Comparison of ENCODE assay signal across 8 cellular contexts in genomic region chr15:48330855-48331795, GRCh38. TPM values are rescaled to one million over a fixed set of nuclear protein-coding genes. Genes with fewer than 3 reads are reported as not detected.
A peak's percentile ranks its signal among the peaks of the same experiment; 100 is the strongest.
DNase-seq lines count a peak whose midpoint lies in the region; ATAC-seq and TF ChIP-seq lines count a peak whose summit lies in the region.

DUT (plus strand) TSS chr15:48331429; CDS start chr15:48331516, 87 bp downstream.

- peak within 1 kb of the TSS; percentile 83 for H3K27ac ChIP-seq in MM.1S (ENCODE audit: low read length)
- peak within 1 kb of the TSS; percentile 99 for H3K27ac ChIP-seq in uterus

- intact Hi-C loops in T-helper 1 cell treated with Interleukin-12 subunit alpha and Interleukin-12 subunit beta and Interleukin-4 antibody, amounts not matched to agents 30 ng/mL and 1 ng/mL, for 36 hours (cut with micrococcal nuclease), result loop anchor here (1.0 to 10.0 kb wide), 8 partner anchors 21 to 1289 kb away; partner anchors contain the start of genes CEP152, COPS2, EID1 and FAM227B
- intact Hi-C loops in left ventricle myocardium superior (cut with micrococcal nuclease), result no loop called here
- intact Hi-C loops in uterus (cut with DNase I; ENCODE audit: low total_unique reads), result no loop called here

- TF ChIP-seq POLR2A in uterus (IDR thresholded peaks at IDR 0.05), result peak; percentile 70 to 90

- peak within 1 kb of the TSS; percentile 96 for H3K9ac ChIP-seq in MM.1S (ENCODE audit: low read length)

- no peaks in the 10 kb centered on the region for H3K9me2 ChIP-seq in MM.1S (replicated peaks; ENCODE audit: insufficient read depth, low read length)

- H3K4me3 ChIP-seq in GM06990 (replicated peaks; ENCODE audit: low read depth, low read length) (peak within 1 kb of the TSS; percentile 76), MM.1S (ENCODE audit: low read length) (peak within 1 kb of the TSS; percentile 84), uterus (peak within 1 kb of the TSS; percentile 72 to 89)

- H3K27me3 ChIP-seq in GM06990 (replicated peaks; ENCODE audit: control insufficient read depth, insufficient read depth, low read length) (no peaks in the 10 kb centered on the region), MM.1S (replicated peaks; ENCODE audit: insufficient read depth, low read length) (no peaks in the 10 kb centered on the region), uterus (no peaks in the 10 kb centered on the region)

- TF ChIP-seq CTCF in GM06990 (IDR thresholded peaks at IDR 0.05; ENCODE audit: insufficient read depth, low read length, poor library complexity, severe bottlenecking) (no peak), MM.1S (IDR thresholded peaks at IDR 0.05; ENCODE audit: low read length) (peak; percentile 23), uterus (IDR thresholded peaks at IDR 0.05) (no peak)

- peaks cover 46% of the 10 kb centered on the region for H3K79me2 ChIP-seq in MM.1S (ENCODE audit: low read length)

- peaks cover 18% of the 10 kb centered on the region for H3K4me1 ChIP-seq in MM.1S (ENCODE audit: low read length)
- peaks cover 4 to 7% of the 10 kb centered on the region in 2 donors for H3K4me1 ChIP-seq in uterus

- no peaks in the 10 kb centered on the region for H3K9me3 ChIP-seq in MM.1S (replicated peaks; ENCODE audit: insufficient read depth, low read length)
- no peaks in the 10 kb centered on the region for H3K9me3 ChIP-seq in uterus

- ATAC-seq in left ventricle myocardium superior, result peak; percentile 98

- peak; percentile 90 for DNase-seq in GM06990 (ENCODE audit: extremely low read depth, insufficient read length)
- peak; percentile 83 for DNase-seq in HCEC 1CT
- DNase-seq in MM.1S, result peak; percentile 81
- peak; percentile 60 for DNase-seq in amniotic stem cell (lab: John Stamatoyannopoulos, UW)
- DNase-seq in left ventricle myocardium superior, result peak; percentile 93
- peak; percentile 39 for DNase-seq in pulmonary artery endothelial cell (ENCODE audit: low read depth, low spot score)
- peak; percentile 82 to 85 for DNase-seq in uterus

- peaks cover 8% of the 10 kb centered on the region for H3K36me3 ChIP-seq in GM06990 (ENCODE audit: control insufficient read depth, insufficient read depth, low read length)
- peaks cover 5% of the 10 kb centered on the region; the same call in 1 of the 2 replicates for H3K36me3 ChIP-seq in MM.1S (replicated peaks; ENCODE audit: insufficient read depth, low read length)
- no peaks in the 10 kb centered on the region for H3K36me3 ChIP-seq in uterus

- peak within 1 kb of the TSS; percentile 90 for H3K4me2 ChIP-seq in MM.1S (ENCODE audit: low read depth, low read length)

- peaks cover 19% of the 10 kb centered on the region for H3F3A ChIP-seq in MM.1S (ENCODE audit: insufficient read depth, low read length)

- H4K20me1 ChIP-seq in MM.1S (ENCODE audit: insufficient read depth, low read length), result no peaks in the 10 kb centered on the region

- peak within 1 kb of the TSS; percentile 81 for H2AFZ ChIP-seq in MM.1S (ENCODE audit: low read length)

RNA-seq across cellular contexts. Expression of gene DUT, which starts in this region (rescaled TPM):
- total RNA-seq in T-helper 1 cell treated with Interleukin-12 subunit alpha and Interleukin-12 subunit beta and Interleukin-4 antibody, amounts not matched to agents 30 ng/mL and 1 ng/mL, for 36 hours, result 194 and 195 TPM in 2 replicates
- total RNA-seq in left ventricle myocardium superior (77.2 TPM), pulmonary artery endothelial cell (57.0 and 72.8 TPM in 2 replicates), uterus (100 to 1,000 TPM in 3 of 4 donors, 10 to 100 TPM in 1; 67.1 to 235 (median 171) TPM)

Comparison
In these comparisons a context has a peak if more than half of its experiments do, and no peak if none do; other contexts are left out.
1. Peak in every context shown above with its lines: DNase-seq, ATAC-seq, H3K4me3 ChIP-seq and H3K27ac ChIP-seq.
2. DNase-seq: peak in every context shown above with its lines; median percentile 93 in left ventricle myocardium superior; 90 in GM06990; 84 in uterus; 83 in HCEC 1CT; 81 in MM.1S; 60 in amniotic stem cell; 39 in pulmonary artery endothelial cell.